Comparison of ENCODE assay signal across 8 cellular contexts in the genomic region with DNA sequence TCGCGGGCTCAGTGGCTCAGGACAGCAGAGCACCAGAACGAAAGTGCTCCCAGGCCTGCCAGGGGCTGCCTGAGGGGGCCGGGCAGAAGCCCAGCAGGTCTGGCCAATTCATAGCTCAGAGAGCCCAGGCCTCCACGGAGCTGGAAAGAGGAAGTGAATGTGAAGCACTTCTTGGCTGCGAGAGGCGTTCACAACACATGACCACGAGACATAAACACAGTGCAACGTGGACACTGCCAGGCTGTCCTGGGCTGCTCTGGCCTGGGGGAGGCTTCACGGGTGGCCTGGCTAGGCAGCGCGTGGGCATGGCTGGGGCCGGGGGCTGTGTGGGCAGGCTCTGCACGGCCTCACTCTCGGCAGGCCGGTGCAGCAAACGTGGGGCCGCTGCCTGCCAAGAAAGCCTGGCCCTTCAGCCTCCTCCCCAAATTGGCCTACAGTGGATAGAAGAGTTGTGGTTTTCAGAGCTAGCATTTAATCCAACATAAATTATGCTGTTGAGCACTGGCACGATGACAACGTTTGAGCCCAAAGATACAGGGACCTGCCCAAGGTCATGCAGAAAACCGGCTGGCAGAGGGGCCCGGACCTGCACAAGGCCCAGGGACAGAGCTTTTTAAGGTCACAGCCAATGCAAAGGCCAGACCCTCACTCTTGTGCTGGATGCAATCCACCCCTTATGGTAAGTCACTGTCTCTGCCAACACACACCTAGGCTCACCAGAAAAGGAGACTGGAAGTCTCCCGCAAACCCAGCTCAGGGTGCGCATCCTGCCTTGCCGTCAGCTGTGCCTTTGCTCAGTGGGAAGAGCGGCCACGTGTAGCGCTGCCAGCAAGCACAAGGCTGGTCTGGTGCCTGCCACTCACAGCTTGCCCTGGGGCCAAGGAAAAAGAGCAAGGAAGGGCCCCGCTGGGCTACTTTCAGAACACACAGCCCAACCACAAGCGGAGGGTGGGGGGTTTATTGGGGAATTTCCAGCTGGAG. TPM values are rescaled to one million over a fixed set of nuclear protein-coding genes. Genes with fewer than 3 reads are reported as not detected.
A peak's percentile ranks its signal among the peaks of the same experiment; 100 is the strongest.
DNase-seq lines count a peak whose midpoint lies in the region; ATAC-seq and TF ChIP-seq lines count a peak whose summit lies in the region.

No MANE protein-coding gene starts in this region.

- H2BK120ac ChIP-seq in mesenchymal stem cell (ENCODE audit: low read depth, low read length) = peak overlapping the region; percentile 0

- peaks cover 17% of the 10 kb centered on the region for H3K4me1 ChIP-seq in mesenchymal stem cell (ENCODE audit: control insufficient read depth, insufficient read depth, low read depth, low read length)
- H3K4me1 ChIP-seq in aorta (ENCODE audit: control insufficient read depth in 1 of 2, insufficient read depth in 2 of 2, low read length in 2 of 2) = no peaks in the 10 kb centered on the region

- H3K36me3 ChIP-seq in mesenchymal stem cell (ENCODE audit: control insufficient read depth in 1 of 2, insufficient read depth in 2 of 2, low read depth in 1 of 2, low read length in 2 of 2) = peaks cover 9 to 52% of the 10 kb centered on the region in 2 experiments
- H3K36me3 ChIP-seq in aorta (ENCODE audit: control insufficient read depth in 1 of 2, insufficient read depth in 2 of 2, low read length in 1 of 2) = no peaks in the 10 kb centered on the region

- H3K27ac ChIP-seq in mesenchymal stem cell (ENCODE audit: low read length, poor library complexity, severe bottlenecking) (no peak overlapping the region), aorta (ENCODE audit: low read depth in 1 of 2, low read length in 2 of 2) (peak overlapping the region; percentile 22 to 23)
- no peak overlapping the region for H3K27ac ChIP-seq in CD4-positive, alpha-beta T cell (ENCODE audit: low read depth, low read length)

- peak overlapping the region; percentile 64 for H4K91ac ChIP-seq in mesenchymal stem cell (ENCODE audit: low read length)

- intact Hi-C loops in aorta (cut with DNase I) = no loop called here
- intact Hi-C loops in CD4-positive, alpha-beta T cell (cut with DNase I, micrococcal nuclease) = no loop called here

- POLR2A ChIA-PET in CD4-positive, alpha-beta T cell (lab: Charles Lee) = no interaction called here

- ATAC-seq in HG03558 (IDR thresholded peaks at IDR 0.05; ENCODE audit: extremely low read depth, unreplicated experiment) = peak; percentile 79
- ATAC-seq in aorta (ENCODE audit: low FRiP score) = peak; percentile 86
- ATAC-seq in CD4-positive, alpha-beta T cell (ENCODE audit: poor library complexity) = no peak

- H2BK5ac ChIP-seq in mesenchymal stem cell (ENCODE audit: low read depth, low read length, poor library complexity, severe bottlenecking) = no peak overlapping the region

- H3K4me2 ChIP-seq in mesenchymal stem cell (ENCODE audit: low read length, poor library complexity, severe bottlenecking) = no peak overlapping the region

- no peak overlapping the region for H3K4me3 Mint-ChIP-seq in CD4-positive, alpha-beta T cell

- H3K79me1 ChIP-seq in mesenchymal stem cell (replicated peaks; ENCODE audit: low read length, poor library complexity, severe bottlenecking) = peaks cover 50% of the 10 kb centered on the region

- no peaks in the 10 kb centered on the region for H3K4me1 Mint-ChIP-seq in CD4-positive, alpha-beta T cell (ENCODE audit: low read depth)

- peak in 13 of 14 donors; percentile 24 to 88 (median 69) for DNase-seq in C1 segment of cervical spinal cord (lab: John Stamatoyannopoulos, UW)
- peak; percentile 92 for DNase-seq in GM20000 (ENCODE audit: low spot score)
- peak; percentile 71 for DNase-seq in cerebellar cortex (ENCODE audit: low spot score)
- DNase-seq in mesenchymal stem cell = peak; percentile 92
- peak; percentile 86 to 91 for DNase-seq in aorta
- no peak for DNase-seq in CD4-positive, alpha-beta T cell
- no peak for DNase-seq in SHP77 treated with DMSO at 0.1 percent for 48 hours (lab: John Stamatoyannopoulos, UW)

- H4K8ac ChIP-seq in mesenchymal stem cell (ENCODE audit: low read length) = peak overlapping the region; percentile 66

- H2BK15ac ChIP-seq in mesenchymal stem cell (ENCODE audit: low read depth, poor library complexity, severe bottlenecking) = peak overlapping the region; percentile 26

- H2BK12ac ChIP-seq in mesenchymal stem cell (ENCODE audit: low read length in 2 of 2) = peak overlapping the region in 1 of 2 experiments; percentile 21

- no peak overlapping the region for H2AFZ ChIP-seq in mesenchymal stem cell (ENCODE audit: low read depth, low read length)

- H3K9me3 ChIP-seq in mesenchymal stem cell (ENCODE audit: control insufficient read depth, low read length) = no peaks in the 10 kb centered on the region
- no peaks in the 10 kb centered on the region for H3K9me3 ChIP-seq in aorta (ENCODE audit: control insufficient read depth, low read length)
- no peaks in the 10 kb centered on the region for H3K9me3 ChIP-seq in CD4-positive, alpha-beta T cell (ENCODE audit: control insufficient read depth, low read length)

- no peak overlapping the region for H3K27ac Mint-ChIP-seq in CD4-positive, alpha-beta T cell

- peak overlapping the region; percentile 58 to 72 for H3K18ac ChIP-seq in mesenchymal stem cell (ENCODE audit: low read depth in 1 of 2, low read length in 2 of 2)

- peak overlapping the region; percentile 82 for H3K9ac ChIP-seq in mesenchymal stem cell (ENCODE audit: low read length)

- H2AK5ac ChIP-seq in mesenchymal stem cell (ENCODE audit: low read length, severe bottlenecking) = no peak overlapping the region

- no peak overlapping the region for H3K14ac ChIP-seq in mesenchymal stem cell (ENCODE audit: low read length in 2 of 2)

- no peaks in the 10 kb centered on the region for H3K27me3 Mint-ChIP-seq in CD4-positive, alpha-beta T cell

- no peaks in the 10 kb centered on the region for H3K27me3 ChIP-seq in mesenchymal stem cell (ENCODE audit: control insufficient read depth in 1 of 2, insufficient read depth in 1 of 2, low read length in 2 of 2)
- H3K27me3 ChIP-seq in aorta (ENCODE audit: control insufficient read depth in 1 of 2, insufficient read depth in 2 of 2, low read length in 1 of 2) = no peaks in the 10 kb centered on the region
- no peaks in the 10 kb centered on the region for H3K27me3 ChIP-seq in CD4-positive, alpha-beta T cell (ENCODE audit: control insufficient read depth, insufficient read depth, low read length)

- CTCF ChIA-PET in CD4-positive, alpha-beta T cell (lab: Charles Lee) = interaction anchor here (1.6 to 1.7 kb wide), 2 partner anchors 12 to 56 kb away, joined by 3 to 4 read pairs; no protein-coding TSS in a partner anchor

- no peaks in the 10 kb centered on the region for H3K9me3 Mint-ChIP-seq in CD4-positive, alpha-beta T cell

- peak overlapping the region; percentile 13 to 66 for H3K4ac ChIP-seq in mesenchymal stem cell (ENCODE audit: low read depth in 1 of 2, low read length in 2 of 2)

- TF ChIP-seq CTCF in GM20000 (IDR thresholded peaks at IDR 0.05; ENCODE audit: extremely low read depth, missing control alignments) = no peak
- no peak for TF ChIP-seq CTCF in CD4-positive, alpha-beta T cell (IDR thresholded peaks at IDR 0.05)

- peak overlapping the region; percentile 9 to 71 for H3K4me3 ChIP-seq in mesenchymal stem cell (ENCODE audit: insufficient read depth in 1 of 2, low read depth in 1 of 2, low read length in 2 of 2)
- no peak overlapping the region for H3K4me3 ChIP-seq in aorta (ENCODE audit: low read length in 2 of 2)

- H3K36me3 Mint-ChIP-seq in CD4-positive, alpha-beta T cell (ENCODE audit: low read depth) = no peaks in the 10 kb centered on the region

- H3K23ac ChIP-seq in mesenchymal stem cell (ENCODE audit: low read length in 2 of 2) = no peak overlapping the region

- WGBS in mesenchymal stem cell = 56% methylated on average over 24 of the region's 30 CpGs
- 17 to 18% methylated on average over 30 of the region's 30 CpGs for WGBS in aorta, 2 donors

RNA-seq across cellular contexts. Expression of a gene that starts 8.6 kb away (rescaled TPM):
- polyA plus RNA-seq in mesenchymal stem cell (2013, experiment 1 of 2) = 16.0 TPM
- polyA plus RNA-seq in mesenchymal stem cell (2013, experiment 2 of 2) = 16.1 TPM
- 10 to 100 TPM; 38.1 to 45.9 TPM for total RNA-seq in aorta
- polyA plus RNA-seq in aorta = 10 to 100 TPM in 1 of 2 donors, 1 to 10 TPM in 1; 3.9 to 56.6 TPM
- 1 to 10 TPM; 2.5 TPM for total RNA-seq in CD4-positive, alpha-beta T cell

RNA-seq across cellular contexts. Expression of a gene that starts 25.5 kb away (rescaled TPM):
- polyA plus RNA-seq in mesenchymal stem cell (2013, experiment 1 of 2) = not detected
- not detected for polyA plus RNA-seq in mesenchymal stem cell (2013, experiment 2 of 2)
- total RNA-seq in aorta = not detected
- not detected for polyA plus RNA-seq in aorta
- total RNA-seq in CD4-positive, alpha-beta T cell = not detected

RNA-seq across cellular contexts. Expression of a gene that starts 58.7 kb away (rescaled TPM):
- polyA plus RNA-seq in mesenchymal stem cell (2013, experiment 1 of 2) = 111 TPM
- 112 TPM for polyA plus RNA-seq in mesenchymal stem cell (2013, experiment 2 of 2)
- 10 to 100 TPM; 46.0 to 57.3 TPM for total RNA-seq in aorta
- 10 to 100 TPM; 23.1 to 36.1 TPM for polyA plus RNA-seq in aorta
- 10 to 100 TPM; 68.9 to 70.4 TPM for total RNA-seq in CD4-positive, alpha-beta T cell

Comparison
In these comparisons a context has a peak if more than half of its experiments do, and no peak if none do; other contexts are left out.
1. DNase-seq: peak in C1 segment of cervical spinal cord (13 of 14), GM20000 (single experiment), cerebellar cortex (single experiment), mesenchymal stem cell (single experiment) and aorta (2 of 2); none in CD4-positive, alpha-beta T cell (0 of 10) and SHP77 treated with DMSO at 0.1 percent for 48 hours (single experiment).
2. H3K27ac ChIP-seq: peak in aorta (2 of 2); none in mesenchymal stem cell (single experiment) and CD4-positive, alpha-beta T cell (single experiment).
3. H3K4me3 ChIP-seq: peak in mesenchymal stem cell (2 of 2); none in aorta (0 of 2).
4. RNA of a gene that starts 8.6 kb away (total RNA-seq): 38.1 to 45.9 TPM in aorta; 2.5 TPM in CD4-positive, alpha-beta T cell; every median in the first group is over 10 times any median in the second.